9 cellular contexts compared by ENCODE assay signal in genomic region chr1:120912896-120913295, GRCh38. TPM values are rescaled to one million over a fixed set of nuclear protein-coding genes. Genes with fewer than 3 reads are reported as not detected.
A peak's percentile ranks its signal among the peaks of the same experiment; 100 is the strongest.
DNase-seq lines count a peak whose midpoint lies in the region; ATAC-seq, FAIRE-seq and TF ChIP-seq lines count a peak whose summit lies in the region.
"Not testable (repeated sequence)": the region's sequence is repeated elsewhere in the genome, so short reads cannot be mapped to it uniquely, and the experiment has no call there.
"Had no signal": no experiment of that assay in that cellular context is flagged by ENCODE, and none has a peak within 500 bp of the region (broad histone marks: within the 10 kb centered on the region; RNA-seq: fewer than 3 reads in every experiment).

No MANE protein-coding gene starts in this region.

- H3K27ac Mint-ChIP-seq in activated B cell treated with CpG ODN at 0.5 μM for 24 hours; activated naive CD4-positive, alpha-beta T cell treated with anti-CD3 and anti-CD28 coated beads, Interleukin-2, amount 50 U/mL, for 72 hours: not testable (repeated sequence)

- not testable (repeated sequence) for TF ChIP-seq POLR2A in testis (IDR thresholded peaks at IDR 0.05)

- not testable (repeated sequence) for H3K9me3 ChIP-seq in DND-41 (ENCODE audit: insufficient read depth, low read length, severe bottlenecking); left lung; pancreas; testis

- peak overlapping the region; percentile 80 for H3K4me3 Mint-ChIP-seq in activated B cell treated with CpG ODN at 0.5 μM for 24 hours

- not testable (repeated sequence) for H3K27me3 Mint-ChIP-seq in activated B cell treated with CpG ODN at 0.5 μM for 24 hours

- not testable (repeated sequence) for H3K4me1 ChIP-seq in DND-41 (ENCODE audit: insufficient read depth, low read length); left lung; pancreas; testis

- H3K27ac ChIP-seq in DND-41 (ENCODE audit: low read length); left lung; testis: not testable (repeated sequence)
- peak overlapping the region in 1 of 4 donors; percentile 48 for H3K27ac ChIP-seq in pancreas

- TF ChIP-seq CTCF in DND-41 (IDR thresholded peaks at IDR 0.05; ENCODE audit: borderline replicate concordance, extremely low read depth, low read length, poor library complexity, severe bottlenecking); activated B cell treated with CpG ODN at 0.5 μM for 24 hours (IDR thresholded peaks at IDR 0.05); epithelial cell of esophagus (IDR thresholded peaks at IDR 0.05; ENCODE audit: insufficient read depth, low read depth, low read length, missing control alignments); left lung (IDR thresholded peaks at IDR 0.05); pancreas (IDR thresholded peaks at IDR 0.05); testis (IDR thresholded peaks at IDR 0.05): not testable (repeated sequence)

- H3K9ac ChIP-seq in DND-41 (ENCODE audit: low read depth, low read length), result not testable (repeated sequence)

- H3K4me2 ChIP-seq in DND-41 (ENCODE audit: insufficient read depth, low read length), result peak overlapping the region; percentile 63; the same call in 1 of the 2 replicates

- H4K20me1 ChIP-seq in DND-41 (ENCODE audit: insufficient read depth, low read length), result not testable (repeated sequence)

- not testable (repeated sequence) for ATAC-seq in DND-41 (ENCODE audit: insufficient read depth, low read depth); activated B cell treated with CpG ODN at 0.5 μM for 24 hours (ENCODE audit: low read depth); activated naive CD4-positive, alpha-beta T cell treated with anti-CD3 and anti-CD28 coated beads, Interleukin-2, amount 50 U/mL, for 72 hours; left lung; pancreas

- not testable (repeated sequence) for H2AFZ ChIP-seq in DND-41 (ENCODE audit: low read depth, low read length)

- H3K4me3 ChIP-seq in DND-41 (ENCODE audit: low read depth in 1 of 2, low read length in 2 of 2) (peak overlapping the region in 1 of 2 experiments; percentile 53; a peak in 2 of 4 replicates), epithelial cell of esophagus (ENCODE audit: low read length) (peak overlapping the region; percentile 36), left lung (peak overlapping the region in 1 of 2 donors; percentile 32), pancreas (peak overlapping the region in 2 of 4 donors; percentile 22 to 41)
- not testable (repeated sequence) for H3K4me3 ChIP-seq in testis

- H3K79me2 ChIP-seq in DND-41 (ENCODE audit: insufficient read depth, low read length), result not testable (repeated sequence)

- not testable (repeated sequence) for FAIRE-seq in pancreas (lab: Jason Lieb, UNC)

- WGBS in pancreas, 2 donors, result 0 to 1% methylated on average over 3 to 13 of the region's 32 CpGs
- no CpG with 5 or more reads among the region's 32 CpGs for WGBS in testis, 2 donors

- H3K4me1 Mint-ChIP-seq in activated B cell treated with CpG ODN at 0.5 μM for 24 hours, result not testable (repeated sequence)

- H3K36me3 Mint-ChIP-seq in activated B cell treated with CpG ODN at 0.5 μM for 24 hours (ENCODE audit: low read depth); activated naive CD4-positive, alpha-beta T cell treated with anti-CD3 and anti-CD28 coated beads, Interleukin-2, amount 50 U/mL, for 72 hours: not testable (repeated sequence)

- DNase-seq in DND-41, result peak; percentile 30
- peak; percentile 0 for DNase-seq in NCI-H69 (lab: John Stamatoyannopoulos, UW)
- DNase-seq in activated B cell treated with CpG ODN at 0.5 μM for 24 hours, result peak; percentile 52
- peak; percentile 6 to 51 for DNase-seq in activated naive CD4-positive, alpha-beta T cell treated with anti-CD3 and anti-CD28 coated beads, Interleukin-2, amount 50 U/mL, for 72 hours (ENCODE audit: low spot score in 2 of 2)
- not testable (repeated sequence) for DNase-seq in epithelial cell of esophagus (ENCODE audit: low read depth)
- DNase-seq in left lung, result peak; percentile 49 to 50
- DNase-seq in pancreas, result peak in 5 of 6 donors; percentile 19 to 62 (median 38)
- peak; percentile 15 for DNase-seq in testis

- H3K27me3 ChIP-seq in DND-41 (ENCODE audit: insufficient read depth, low read length, poor library complexity); left lung; pancreas; testis: not testable (repeated sequence)

- CTCF ChIA-PET in activated B cell treated with CpG ODN at 0.5 μM for 24 hours (lab: Charles Lee), result not testable (repeated sequence)

- intact Hi-C loops in activated B cell treated with CpG ODN at 0.5 μM for 24 hours (cut with micrococcal nuclease); left lung (cut with DNase I); pancreas (cut with DNase I); testis (cut with DNase I; ENCODE audit: low total_unique reads): not testable (repeated sequence)

- not testable (repeated sequence) for H3K9me3 Mint-ChIP-seq in activated B cell treated with CpG ODN at 0.5 μM for 24 hours; activated naive CD4-positive, alpha-beta T cell treated with anti-CD3 and anti-CD28 coated beads, Interleukin-2, amount 50 U/mL, for 72 hours

- POLR2A ChIA-PET in activated B cell treated with CpG ODN at 0.5 μM for 24 hours (lab: Charles Lee), result interaction anchor here (0.6 to 0.7 kb wide), 2 partner anchors 638 to 1201 kb away, joined by 4 to 8 read pairs; partner anchors contain the start of gene PHGDH

- not testable (repeated sequence) for H3K36me3 ChIP-seq in DND-41 (ENCODE audit: insufficient read depth, low read length); left lung; pancreas; testis (ENCODE audit: low read depth, missing control alignments)

RNA-seq across cellular contexts. Expression of gene PPIAL4A, which starts 23.3 kb away (rescaled TPM):
- total RNA-seq in activated B cell treated with CpG ODN at 0.5 μM for 24 hours (not detected in 2 replicates), left lung (not detected), pancreas (not detected), testis (not detected)
- not detected for total RNA-seq in activated naive CD4-positive, alpha-beta T cell treated with anti-CD3 and anti-CD28 coated beads, Interleukin-2, amount 50 U/mL, for 72 hours
- polyA plus RNA-seq in pancreas (not detected), testis (ENCODE audit: insufficient read depth, low read depth, low replicate concordance) (not detected)
- total RNA-seq: natural killer cell had no signal
